8 cellular contexts compared by ENCODE assay signal in genomic region chr1:151024540-151025146, GRCh38. TPM values are rescaled to one million over a fixed set of nuclear protein-coding genes. Genes with fewer than 3 reads are reported as not detected.
DNase-seq lines count a peak whose midpoint lies in the region; ATAC-seq lines count a peak whose summit lies in the region.

No MANE protein-coding gene starts in this region.

- peak; percentile 59 for ATAC-seq in HG02610 (IDR thresholded peaks at IDR 0.05; ENCODE audit: unreplicated experiment)
- no peak for ATAC-seq in GM21367 (IDR thresholded peaks at IDR 0.05; ENCODE audit: unreplicated experiment)

- DNase-seq in CD1c-positive myeloid dendritic cell (ENCODE audit: extremely low spot score) (peak; percentile 82), NOMO-1 (lab: John Stamatoyannopoulos, UW; ENCODE audit: unreplicated experiment in 2 of 2) (peak; percentile 57 to 66), epidermal melanocyte (ENCODE audit: insufficient read length, low spot score) (peak; percentile 92), mucosa of gallbladder (ENCODE audit: low spot score) (peak; percentile 86)
- DNase-seq in activated CD8-positive, alpha-beta memory T cell treated with anti-CD3 and anti-CD28 coated beads, Interleukin-2, amount 50 U/mL, for 1 hour (ENCODE audit: extremely low read depth) = peak; percentile 74
- peak; percentile 68 to 71 for DNase-seq in stimulated activated CD8-positive, alpha-beta memory T cell treated with anti-CD3 and anti-CD28 coated beads, Interleukin-4, amount 100 ng/mL, for 4 hours (ENCODE audit: low read depth in 2 of 2, low spot score in 1 of 2)

RNA-seq across cellular contexts. Expression of gene BNIPL, which starts 11.7 kb away (rescaled TPM):
- 0.66 TPM for total RNA-seq in mucosa of gallbladder

RNA-seq across cellular contexts. Expression of gene PRUNE1, which starts 16.4 kb away (rescaled TPM):
- 21.6 TPM for total RNA-seq in mucosa of gallbladder

RNA-seq across cellular contexts. Expression of gene MINDY1, which starts 17.9 kb away (rescaled TPM):
- total RNA-seq in mucosa of gallbladder = 60.1 TPM

RNA-seq across cellular contexts. Expression of gene C1orf56, which starts 22.9 kb away (rescaled TPM):
- 12.5 TPM for total RNA-seq in mucosa of gallbladder

RNA-seq across cellular contexts. Expression of gene CDC42SE1, which starts 34.8 kb away (rescaled TPM):
- 87.3 TPM for total RNA-seq in mucosa of gallbladder
